Comparison of ENCODE assay signal across 16 cellular contexts in the genomic region with DNA sequence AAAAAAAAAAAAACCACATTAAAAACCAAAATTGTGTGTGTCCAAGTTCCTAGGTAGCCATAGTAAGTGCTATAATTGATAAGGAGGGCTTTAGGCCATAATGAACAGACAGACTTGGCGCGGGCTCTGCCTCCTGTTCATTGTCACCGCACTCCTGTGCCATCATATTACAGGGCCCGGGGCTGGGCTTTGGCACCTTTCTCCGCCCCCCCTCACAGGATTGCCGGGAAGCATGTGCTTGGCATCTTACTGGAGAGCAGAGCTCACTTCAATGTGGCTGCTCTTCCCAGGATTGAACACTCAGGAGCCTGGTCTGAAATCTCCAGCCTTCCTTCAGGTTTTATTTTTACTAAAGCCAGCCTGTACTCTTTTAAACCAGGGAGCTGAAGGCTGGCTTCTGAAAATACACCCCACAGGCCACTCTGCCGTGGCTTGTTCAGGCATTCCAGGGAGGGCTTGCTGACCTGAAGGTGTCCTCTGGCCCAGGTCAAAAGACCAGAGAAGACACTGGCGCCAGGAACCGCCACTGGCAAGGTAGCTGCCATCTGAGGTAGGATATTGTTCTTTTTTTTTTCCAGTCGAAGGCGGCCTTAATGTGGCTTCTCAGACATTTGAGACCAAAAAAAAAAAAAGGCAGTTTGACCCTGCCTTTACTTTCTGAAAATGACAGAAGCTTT. TPM values are rescaled to one million over a fixed set of nuclear protein-coding genes. Genes with fewer than 3 reads are reported as not detected.
DNase-seq lines count a peak whose midpoint lies in the region; ATAC-seq and TF ChIP-seq lines count a peak whose summit lies in the region.
"Had no signal": no experiment of that assay in that cellular context is flagged by ENCODE, and none has a peak within 500 bp of the region (broad histone marks: within the 10 kb centered on the region; RNA-seq: fewer than 3 reads in every experiment).

No MANE protein-coding gene starts in this region.

- no peaks in the 10 kb centered on the region for H4K20me1 ChIP-seq in GM23248 (ENCODE audit: insufficient read depth)

- no peak overlapping the region for H2BK12ac ChIP-seq in mesenchymal stem cell (ENCODE audit: low read length in 2 of 2)

- H4K91ac ChIP-seq in mesenchymal stem cell (ENCODE audit: low read length): no peak overlapping the region

- H3K4me1 ChIP-seq in GM23248 (ENCODE audit: insufficient read depth) (peaks cover 54% of the 10 kb centered on the region), mesenchymal stem cell (ENCODE audit: control insufficient read depth, insufficient read depth, low read depth, low read length) (peaks cover 2% of the 10 kb centered on the region), spleen (peaks cover 10 to 86% (median 32%) of the 10 kb centered on the region in 6 donors)

- H3K79me2 ChIP-seq in GM23248 (ENCODE audit: insufficient read depth): peaks cover 39% of the 10 kb centered on the region

- H3K36me3 ChIP-seq in GM23248 (ENCODE audit: low read depth) (no peaks in the 10 kb centered on the region), mesenchymal stem cell (ENCODE audit: control insufficient read depth in 1 of 2, insufficient read depth in 2 of 2, low read depth in 1 of 2, low read length in 2 of 2) (no peaks in the 10 kb centered on the region), spleen (peaks cover 0 to 11% (median 0%) of the 10 kb centered on the region in 6 donors)
- H3K36me3 ChIP-seq: tibial nerve had no signal

- H2BK15ac ChIP-seq in mesenchymal stem cell (ENCODE audit: low read depth, poor library complexity, severe bottlenecking): no peak overlapping the region

- WGBS in GM23248 (ENCODE audit: low coverage in 1 of 2, low lambda C conversion rate in 2 of 2, missing lambda C conversion rate in 2 of 2), 2 experiments: 35 to 42% methylated on average over 11 of the region's 11 CpGs
- WGBS in mesenchymal stem cell: 93% methylated on average over 9 of the region's 11 CpGs
- WGBS in spleen, 5 donors: 86 to 92% (median 91%) methylated on average over 11 of the region's 11 CpGs

- H2BK120ac ChIP-seq in mesenchymal stem cell (ENCODE audit: low read depth, low read length): no peak overlapping the region

- H3K79me1 ChIP-seq in mesenchymal stem cell (replicated peaks; ENCODE audit: low read length, poor library complexity, severe bottlenecking): peaks cover 24% of the 10 kb centered on the region

- H3K9ac ChIP-seq in GM23248 (peak overlapping the region; percentile 82), mesenchymal stem cell (ENCODE audit: low read length) (peak overlapping the region; percentile 83)

- no peak overlapping the region for H3K4ac ChIP-seq in mesenchymal stem cell (ENCODE audit: low read depth in 1 of 2, low read length in 2 of 2)

- H3K27me3 ChIP-seq in GM23248 (replicated peaks; ENCODE audit: insufficient read depth) (no peaks in the 10 kb centered on the region), mesenchymal stem cell (ENCODE audit: control insufficient read depth in 1 of 2, insufficient read depth in 1 of 2, low read length in 2 of 2) (no peaks in the 10 kb centered on the region), spleen (replicated peaks in 1 of 7) (no peaks in the 10 kb centered on the region)
- H3K27me3 ChIP-seq: hepatocyte, tibial nerve had no signal

- no peaks in the 10 kb centered on the region for H3K9me3 ChIP-seq in GM23248 (ENCODE audit: low read depth)
- no peaks in the 10 kb centered on the region for H3K9me3 ChIP-seq in mesenchymal stem cell (ENCODE audit: control insufficient read depth, low read length)
- no peaks in the 10 kb centered on the region for H3K9me3 ChIP-seq in spleen
- H3K9me3 ChIP-seq: tibial nerve had no signal

- peak overlapping the region; percentile 32 for H2AFZ ChIP-seq in GM23248
- H2AFZ ChIP-seq in mesenchymal stem cell (ENCODE audit: low read depth, low read length): no peak overlapping the region
- H2AFZ ChIP-seq: hepatocyte had no signal

- peaks cover 29% of the 10 kb centered on the region for H3F3A ChIP-seq in GM23248 (ENCODE audit: insufficient read depth)

- in situ Hi-C loops in GM23248 (cut with MboI): loop anchor here (10.0 kb wide), 1 partner anchor 69 kb away; no protein-coding TSS in a partner anchor

- H3K4me2 ChIP-seq in GM23248 (ENCODE audit: unreplicated experiment): peak overlapping the region; percentile 75
- no peak overlapping the region for H3K4me2 ChIP-seq in mesenchymal stem cell (ENCODE audit: low read length, poor library complexity, severe bottlenecking)
- H3K4me2 ChIP-seq: hepatocyte had no signal

- H2BK5ac ChIP-seq in mesenchymal stem cell (ENCODE audit: low read depth, low read length, poor library complexity, severe bottlenecking): no peak overlapping the region

- peak overlapping the region; percentile 55 for H3K4me3 ChIP-seq in GM23248
- no peak overlapping the region for H3K4me3 ChIP-seq in fibroblast of the aortic adventitia (ENCODE audit: low read depth, low read length)
- peak overlapping the region in 1 of 2 experiments; percentile 52 for H3K4me3 ChIP-seq in mesenchymal stem cell (ENCODE audit: insufficient read depth in 1 of 2, low read depth in 1 of 2, low read length in 2 of 2)
- H3K4me3 ChIP-seq in spleen: no peak overlapping the region
- H3K4me3 ChIP-seq: hepatocyte, tibial nerve had no signal

- TF ChIP-seq CTCF in fibroblast of the aortic adventitia (IDR thresholded peaks at IDR 0.05; ENCODE audit: insufficient read depth, low read length) (no peak), spleen (IDR thresholded peaks at IDR 0.05 in 8 of 11, conservative IDR thresholded peaks at IDR 0.05 in 3 of 11) (no peak)

- no peak overlapping the region for H3K23ac ChIP-seq in mesenchymal stem cell (ENCODE audit: low read length in 2 of 2)

- peak overlapping the region; percentile 96 for H3K27ac ChIP-seq in GM23248
- no peak overlapping the region for H3K27ac ChIP-seq in mesenchymal stem cell (ENCODE audit: low read length, poor library complexity, severe bottlenecking)
- H3K27ac ChIP-seq in spleen: peak overlapping the region in 6 of 8 donors; percentile 9 to 55 (median 47)
- H3K27ac ChIP-seq: hepatocyte had no signal

- H3K9me2 ChIP-seq in GM23248 (ENCODE audit: insufficient read depth): no peaks in the 10 kb centered on the region

- H3K14ac ChIP-seq in mesenchymal stem cell (ENCODE audit: low read length in 2 of 2): no peak overlapping the region

- DNase-seq in GM23248 (peak; percentile 35), fibroblast of the aortic adventitia (ENCODE audit: low read depth) (peak; percentile 17), mesenchymal stem cell (no peak), spleen (no peak)
- DNase-seq in activated T-cell treated with anti-CD3 and anti-CD28 coated beads, Interleukin-2, amount 50 U/mL, for 48 hours: no peak
- DNase-seq: activated CD4-positive, alpha-beta T cell treated with anti-CD3 and anti-CD28 coated beads, Interleukin-2, amount 50 U/mL, for 48 hours; erythroblast; H9; MM.1S; natural killer cell; NCI-H2081 had no signal

- ATAC-seq in HG03432 (IDR thresholded peaks at IDR 0.05; ENCODE audit: unreplicated experiment) (no peak), HG03378 (IDR thresholded peaks at IDR 0.05; ENCODE audit: unreplicated experiment) (no peak), HG03521 (IDR thresholded peaks at IDR 0.05; ENCODE audit: unreplicated experiment) (no peak)
- ATAC-seq: natural killer cell had no signal

- H2AK5ac ChIP-seq in mesenchymal stem cell (ENCODE audit: low read length, severe bottlenecking): no peak overlapping the region

- no peak for TF ChIP-seq POLR2A in spleen (IDR thresholded peaks at IDR 0.05)

- intact Hi-C loops in spleen (cut with DNase I; ENCODE audit: low total_unique reads): no loop called here

- H3K18ac ChIP-seq in mesenchymal stem cell (ENCODE audit: low read depth in 1 of 2, low read length in 2 of 2): no peak overlapping the region

- H4K8ac ChIP-seq in mesenchymal stem cell (ENCODE audit: low read length): no peak overlapping the region

RNA-seq across cellular contexts. Expression of gene DHRS7B, which starts 39.3 kb away (rescaled TPM):
- total RNA-seq in GM23248 (2014; rRNA removed; shearing (Covaris generic)): 34.7 and 34.8 TPM in 2 replicates
- 36.9 and 37.3 TPM in 2 replicates for polyA plus RNA-seq in GM23248 (2016; fragmentation: Nextera tagmentation; extraction: Ambion mirVana)
- total RNA-seq in fibroblast of the aortic adventitia (ENCODE audit: low replicate concordance): 12.7 and 15.6 TPM in 2 replicates
- polyA plus RNA-seq in mesenchymal stem cell (2013, experiment 1 of 2): 16.8 TPM
- polyA plus RNA-seq in mesenchymal stem cell (2013, experiment 2 of 2): 18.0 TPM
- total RNA-seq in spleen: 10 to 100 TPM; 13.3 to 31.3 (median 19.7) TPM
- polyA plus RNA-seq in spleen: 10 to 100 TPM; 13.6 to 18.4 (median 16.7) TPM

RNA-seq across cellular contexts. Expression of gene TMEM11, which starts 47.9 kb away (rescaled TPM):
- total RNA-seq in GM23248 (2014; rRNA removed; shearing (Covaris generic)): 18.2 and 29.4 TPM in 2 replicates
- polyA plus RNA-seq in GM23248 (2016; fragmentation: Nextera tagmentation; extraction: Ambion mirVana) (66.5 and 66.9 TPM in 2 replicates), spleen (10 to 100 TPM; 14.2 to 22.6 (median 20.7) TPM)
- total RNA-seq in fibroblast of the aortic adventitia (ENCODE audit: low replicate concordance) (5.0 and 17.5 TPM in 2 replicates), spleen (10 to 100 TPM; 17.9 to 25.0 (median 19.9) TPM)
- polyA plus RNA-seq in mesenchymal stem cell (2013, experiment 1 of 2): 25.7 TPM
- 26.0 TPM for polyA plus RNA-seq in mesenchymal stem cell (2013, experiment 2 of 2)

Comparison
In these comparisons a context has a peak if more than half of its experiments do, and no peak if none do; other contexts are left out.
1. DNase-seq: peak in GM23248 (single experiment) and fibroblast of the aortic adventitia (single experiment); none in mesenchymal stem cell (single experiment), spleen (single experiment) and activated T-cell treated with anti-CD3 and anti-CD28 coated beads, Interleukin-2, amount 50 U/mL, for 48 hours (0 of 2).